In genomic region chr1:26541431-26541815, GRCh38 we compare ENCODE assay signal across 9 cellular contexts. TPM values are rescaled to one million over a fixed set of nuclear protein-coding genes. Genes with fewer than 3 reads are reported as not detected.
DNase-seq lines count a peak whose midpoint lies in the region; ATAC-seq and TF ChIP-seq lines count a peak whose summit lies in the region.
"Had no signal": no experiment of that assay in that cellular context is flagged by ENCODE, and none has a peak within 500 bp of the region (broad histone marks: within the 10 kb centered on the region; RNA-seq: fewer than 3 reads in every experiment).

No MANE protein-coding gene starts in this region.

- no peak for TF ChIP-seq POLR2A in thyroid gland (IDR thresholded peaks at IDR 0.05)

- ATAC-seq in HG02973 (IDR thresholded peaks at IDR 0.05; ENCODE audit: unreplicated experiment) = peak; percentile 3
- no peak for ATAC-seq in GM18519 (IDR thresholded peaks at IDR 0.05; ENCODE audit: low FRiP score, unreplicated experiment)

- no peaks in the 10 kb centered on the region for H3K27me3 ChIP-seq in BLaER1 treated with 17β-estradiol and CSF1 and Interleukin-3, amounts not matched to agents 10 nM and 100 nM
- no peaks in the 10 kb centered on the region for H3K27me3 ChIP-seq in adipocyte (replicated peaks; ENCODE audit: control insufficient read depth, insufficient read depth, low read length)
- no peaks in the 10 kb centered on the region for H3K27me3 ChIP-seq in mucosa of stomach (ENCODE audit: control insufficient read depth, insufficient read depth, low read length)
- H3K27me3 ChIP-seq in thyroid gland = no peaks in the 10 kb centered on the region

- peaks cover 9 to 45% (median 30%) of the 10 kb centered on the region in 11 experiments; a peak in 20 of 22 replicates for H3K36me3 ChIP-seq in BLaER1 treated with 17β-estradiol and CSF1 and Interleukin-3, amounts not matched to agents 10 nM and 100 nM
- no peaks in the 10 kb centered on the region for H3K36me3 ChIP-seq in adipocyte (ENCODE audit: control insufficient read depth, insufficient read depth, low read length, severe bottlenecking)
- peaks cover 4% of the 10 kb centered on the region for H3K36me3 ChIP-seq in mucosa of stomach (ENCODE audit: control insufficient read depth, insufficient read depth, low read length)
- peaks cover 0 to 11% of the 10 kb centered on the region in 2 donors for H3K36me3 ChIP-seq in thyroid gland

- intact Hi-C loops in thyroid gland (cut with DNase I) = no loop called here

- in situ Hi-C loops in G401 (cut with HindIII; ENCODE audit: low sequenced_read_pairs) = no loop called here

- peaks cover 0 to 22% (median 4%) of the 10 kb centered on the region in 11 experiments; a peak in 15 of 22 replicates for H4K20me1 ChIP-seq in BLaER1 treated with 17β-estradiol and CSF1 and Interleukin-3, amounts not matched to agents 10 nM and 100 nM

- no peak for TF ChIP-seq CTCF in thyroid gland (IDR thresholded peaks at IDR 0.05)

- H3K4me3 ChIP-seq in BLaER1 treated with 17β-estradiol and CSF1 and Interleukin-3, amounts not matched to agents 10 nM and 100 nM = peak overlapping the region in 9 of 10 experiments; percentile 28 to 96 (median 56); a peak in 15 of 20 replicates
- H3K4me3 ChIP-seq in adipocyte (ENCODE audit: low read length) (no peak overlapping the region), mucosa of stomach (ENCODE audit: low read length) (no peak overlapping the region), thyroid gland (replicated peaks in 1 of 3) (no peak overlapping the region)

- peak overlapping the region; percentile 88 to 96 (median 93) for H3K9ac ChIP-seq in BLaER1 treated with 17β-estradiol and CSF1 and Interleukin-3, amounts not matched to agents 10 nM and 100 nM
- peak overlapping the region; percentile 62 for H3K9ac ChIP-seq in adipocyte (ENCODE audit: low read length)
- peak overlapping the region; percentile 54 for H3K9ac ChIP-seq in mucosa of stomach (ENCODE audit: low read length)

- H3K27ac ChIP-seq in BLaER1 treated with 17β-estradiol and CSF1 and Interleukin-3, amounts not matched to agents 10 nM and 100 nM = peak overlapping the region; percentile 88 to 100 (median 99)
- peak overlapping the region in 1 of 3 donors; percentile 41 for H3K27ac ChIP-seq in thyroid gland

- H3K4me2 ChIP-seq in BLaER1 treated with 17β-estradiol and CSF1 and Interleukin-3, amounts not matched to agents 10 nM and 100 nM = peak overlapping the region; percentile 96 to 100 (median 99)

- H3K9me3 ChIP-seq in BLaER1 treated with 17β-estradiol and CSF1 and Interleukin-3, amounts not matched to agents 10 nM and 100 nM (replicated peaks in 1 of 11) = no peaks in the 10 kb centered on the region
- H3K9me3 ChIP-seq in adipocyte (ENCODE audit: control insufficient read depth, low read length) (no peaks in the 10 kb centered on the region), mucosa of stomach (ENCODE audit: control insufficient read depth, low read length) (no peaks in the 10 kb centered on the region), thyroid gland (no peaks in the 10 kb centered on the region)

- 83 to 87% methylated on average over 6 to 7 of the region's 7 CpGs for WGBS in thyroid gland, 2 donors

- H3K4me1 ChIP-seq in BLaER1 treated with 17β-estradiol and CSF1 and Interleukin-3, amounts not matched to agents 10 nM and 100 nM = peaks cover 85 to 94% (median 90%) of the 10 kb centered on the region in 10 experiments
- H3K4me1 ChIP-seq in adipocyte (ENCODE audit: control insufficient read depth, insufficient read depth, low read length) = peaks cover 15% of the 10 kb centered on the region
- H3K4me1 ChIP-seq in mucosa of stomach (ENCODE audit: control insufficient read depth, insufficient read depth, low read length) = peaks cover 20% of the 10 kb centered on the region
- H3K4me1 ChIP-seq in thyroid gland = peaks cover 0 to 16% of the 10 kb centered on the region in 2 donors

- no peak for DNase-seq in adipocyte (ENCODE audit: low read depth)
- no peak for DNase-seq in thyroid gland
- no peak for DNase-seq in hypothalamus (lab: John Stamatoyannopoulos, UW)
- DNase-seq in G401 (ENCODE audit: low spot score) = no peak
- DNase-seq: DMS 273 treated with DMSO at 0.1 percent for 48 hours had no signal

RNA-seq across cellular contexts. Expression of gene RPS6KA1, which starts 11.9 kb away (rescaled TPM):
- 10 to 100 TPM; 55.8 to 98.6 (median 76.3) TPM for total RNA-seq in thyroid gland
- total RNA-seq in G401 (2014; rRNA removed; shearing (Covaris generic)) = 254 and 296 TPM in 2 replicates

Comparison
In these comparisons a context has a peak if more than half of its experiments do, and no peak if none do; other contexts are left out.
1. H3K4me3 ChIP-seq: peak in BLaER1 treated with 17β-estradiol and CSF1 and Interleukin-3, amounts not matched to agents 10 nM and 100 nM (9 of 10); none in adipocyte (single experiment), mucosa of stomach (single experiment) and thyroid gland (0 of 3).
2. Peak in every context shown above with its lines, with median percentiles within 50 percentile points of each other: H3K9ac ChIP-seq.